ENCODE assay signal across 8 cellular contexts in the genomic region with DNA sequence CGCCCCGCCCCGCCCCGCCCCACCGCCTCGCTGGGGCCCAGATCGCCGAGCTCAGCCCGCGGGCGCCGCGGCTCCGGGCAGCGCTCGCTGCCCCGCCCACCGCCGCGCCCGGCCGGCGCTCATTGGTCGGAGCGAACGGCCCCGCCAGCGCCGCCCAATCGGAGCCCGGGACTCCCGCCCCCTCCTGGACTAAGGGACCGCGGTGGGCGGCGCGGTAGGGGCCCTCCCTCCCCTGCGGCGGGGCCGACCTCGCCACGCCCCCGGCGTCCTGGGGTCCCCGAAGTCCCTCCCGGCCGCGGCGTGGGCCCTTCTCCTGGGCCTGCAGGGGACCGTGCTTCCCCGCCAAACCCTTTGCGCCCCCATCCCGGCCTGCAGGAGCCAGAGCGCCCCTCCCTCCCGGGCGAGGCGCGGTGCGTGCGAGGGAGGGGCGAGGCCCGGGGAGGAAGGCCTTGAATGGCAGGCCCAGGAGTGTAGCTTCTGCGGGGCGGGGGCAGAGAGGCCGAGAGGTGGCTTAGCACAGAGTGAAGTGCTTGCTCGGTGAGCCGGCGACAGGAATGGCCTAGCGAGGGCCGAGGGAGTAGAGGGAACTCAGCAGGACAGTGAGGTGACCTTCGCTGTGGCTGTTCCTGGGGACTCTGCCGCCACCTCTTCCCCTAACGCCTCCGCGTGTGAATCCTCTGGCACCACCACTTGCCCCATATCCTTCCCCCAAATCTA. TPM values are rescaled to one million over a fixed set of nuclear protein-coding genes. Genes with fewer than 3 reads are reported as not detected.
DNase-seq lines count a peak whose midpoint lies in the region; ATAC-seq and TF ChIP-seq lines count a peak whose summit lies in the region.

CAMKK1 (minus strand) TSS at position 51 of the 717 bp plus-strand sequence. CDS start 7,366 bp downstream, outside the sequence.

- TF ChIP-seq CTCF in SK-N-SH (IDR thresholded peaks at IDR 0.05) (no peak), osteocyte (IDR thresholded peaks at IDR 0.05) (no peak), thoracic aorta (IDR thresholded peaks at IDR 0.05) (no peak)

- H3K4me1 Mint-ChIP-seq in osteocyte (ENCODE audit: unreplicated experiment) = peaks cover 52% of the 10 kb centered on the region

- no peak for TF ChIP-seq EP300 in SK-N-SH (IDR thresholded peaks at IDR 0.05; ENCODE audit: borderline replicate concordance in 1 of 2, low read depth in 1 of 2, low read length in 1 of 2)

- H3K4me3 Mint-ChIP-seq in osteocyte (ENCODE audit: unreplicated experiment) = peak within 1 kb of the TSS; percentile 71

- CTCF ChIA-PET in SK-N-SH (lab: Yijun Ruan, JAX) = interaction anchor here (1.0 to 1.7 kb wide), 3 partner anchors 21 to 182 kb away, joined by 3 to 10 read pairs (median 3); partner anchors contain the start of gene NCBP3

- H3K79me2 ChIP-seq in SK-N-SH (ENCODE audit: insufficient read depth) = peaks cover 16% of the 10 kb centered on the region; the same call in 1 of the 2 replicates

- H3K4me3 ChIP-seq in SK-N-SH (ENCODE audit: low read depth in 2 of 2, low read length in 1 of 2) (peak within 1 kb of the TSS; percentile 70 to 74), thoracic aorta (peak within 1 kb of the TSS; percentile 91)

- no peaks in the 10 kb centered on the region for H4K20me1 ChIP-seq in SK-N-SH (ENCODE audit: insufficient read depth)

- intact Hi-C loops in head of caudate nucleus (cut with DNase I) = no loop called here

- ATAC-seq in thoracic aorta (ENCODE audit: insufficient number of reproducible peaks, low FRiP score, low read depth) = peak; percentile 70

- peak within 1 kb of the TSS; percentile 96 for H3K4me2 ChIP-seq in SK-N-SH

- H3K27ac ChIP-seq in SK-N-SH (ENCODE audit: low read depth in 2 of 2, low read length in 1 of 2) = peak within 1 kb of the TSS in 1 of 2 experiments; percentile 72; a peak in 1 of 4 replicates
- peak within 1 kb of the TSS in 1 of 2 donors; percentile 65 for H3K27ac ChIP-seq in thoracic aorta

- 22% methylated on average over 15 of the region's 75 CpGs for WGBS in SK-N-SH (ENCODE audit: low lambda C conversion rate)

- H3K4me1 ChIP-seq in SK-N-SH (ENCODE audit: control insufficient read depth in 1 of 2, insufficient read depth in 2 of 2, low read depth in 1 of 2, low read length in 1 of 2) (peaks cover 9 to 39% of the 10 kb centered on the region in 2 experiments; a peak in 3 of 4 replicates), thoracic aorta (ENCODE audit: control insufficient read depth in 1 of 2, low read depth in 2 of 2) (peaks cover 23 to 63% of the 10 kb centered on the region in 2 donors)

- H3K36me3 ChIP-seq in SK-N-SH (replicated peaks in 1 of 2; ENCODE audit: control insufficient read depth in 1 of 2, insufficient read depth in 2 of 2, low read length in 1 of 2) (no peaks in the 10 kb centered on the region), thoracic aorta (no peaks in the 10 kb centered on the region)

- POLR2A ChIA-PET in SK-N-SH (lab: Yijun Ruan, JAX) = no interaction called here

- H3K27ac Mint-ChIP-seq in osteocyte (ENCODE audit: unreplicated experiment) = no peak within 1 kb of the TSS

- H3K9me3 Mint-ChIP-seq in osteocyte (ENCODE audit: unreplicated experiment) = no peaks in the 10 kb centered on the region

- no peaks in the 10 kb centered on the region for H3K27me3 ChIP-seq in SK-N-SH (ENCODE audit: insufficient read depth)
- no peaks in the 10 kb centered on the region for H3K27me3 ChIP-seq in thoracic aorta (replicated peaks; ENCODE audit: insufficient read depth)

- TF ChIP-seq RAD21 in SK-N-SH (IDR thresholded peaks at IDR 0.05; ENCODE audit: low read length) = no peak

- H3K9me2 ChIP-seq in SK-N-SH = no peaks in the 10 kb centered on the region

- H3K36me3 Mint-ChIP-seq in osteocyte (ENCODE audit: unreplicated experiment) = no peaks in the 10 kb centered on the region

- H2AFZ ChIP-seq in SK-N-SH (ENCODE audit: low read depth) = peak within 1 kb of the TSS; percentile 88

- DNase-seq in GDM1 (lab: John Stamatoyannopoulos, UW) = peak; percentile 89
- peak; percentile 59 for DNase-seq in H4 (ENCODE audit: low spot score)
- DNase-seq in LoVo (ENCODE audit: low spot score) = peak; percentile 94
- peak; percentile 99 for DNase-seq in SK-N-SH
- DNase-seq in activated naive CD4-positive, alpha-beta T cell treated with anti-CD3 and anti-CD28 coated beads, Interleukin-2, amount 50 U/mL, for 16 hours = peak; percentile 90
- peak; percentile 40 to 93 (median 87) for DNase-seq in head of caudate nucleus
- DNase-seq in osteocyte (ENCODE audit: extremely low spot score, unreplicated experiment) = peak; percentile 91
- DNase-seq in thoracic aorta (ENCODE audit: low spot score) = peak; percentile 40

- H3K9me3 ChIP-seq in SK-N-SH = no peaks in the 10 kb centered on the region
- H3K9me3 ChIP-seq in thoracic aorta = no peaks in the 10 kb centered on the region

- peak within 1 kb of the TSS; percentile 69 for H3K9ac ChIP-seq in SK-N-SH

- peaks cover 19% of the 10 kb centered on the region for H3F3A ChIP-seq in SK-N-SH (replicated peaks; ENCODE audit: insufficient read depth)

- no peaks in the 10 kb centered on the region for H3K27me3 Mint-ChIP-seq in osteocyte (ENCODE audit: unreplicated experiment)

TF ChIP-seq in SK-N-SH, 30 proteins besides CTCF, POLR2A, EP300 and RAD21:
- TF ChIP-seq, protein P1, sequence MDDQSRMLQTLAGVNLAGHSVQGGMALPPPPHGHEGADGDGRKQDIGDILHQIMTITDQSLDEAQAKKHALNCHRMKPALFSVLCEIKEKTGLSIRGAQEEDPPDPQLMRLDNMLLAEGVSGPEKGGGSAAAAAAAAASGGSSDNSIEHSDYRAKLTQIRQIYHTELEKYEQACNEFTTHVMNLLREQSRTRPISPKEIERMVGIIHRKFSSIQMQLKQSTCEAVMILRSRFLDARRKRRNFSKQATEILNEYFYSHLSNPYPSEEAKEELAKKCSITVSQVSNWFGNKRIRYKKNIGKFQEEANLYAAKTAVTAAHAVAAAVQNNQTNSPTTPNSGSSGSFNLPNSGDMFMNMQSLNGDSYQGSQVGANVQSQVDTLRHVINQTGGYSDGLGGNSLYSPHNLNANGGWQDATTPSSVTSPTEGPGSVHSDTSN (IDR thresholded peaks at IDR 0.05) = peak; percentile 74
- TF ChIP-seq RCOR1 (IDR thresholded peaks at IDR 0.05; ENCODE audit: low read length) (0 out of 2 replicates have a peak, but pooled peaks have one; percentile 26), POLR2AphosphoS5 (IDR thresholded peaks at IDR 0.05; ENCODE audit: low read depth, low read length) (no peak), NFIC (IDR thresholded peaks at IDR 0.05; ENCODE audit: borderline replicate concordance) (no peak), ELF1 (IDR thresholded peaks at IDR 0.05) (no peak), SIN3A (IDR thresholded peaks at IDR 0.05; ENCODE audit: borderline replicate concordance, low read depth, low read length) (no peak), TCF12 (IDR thresholded peaks at IDR 0.05) (no peak), MAX (IDR thresholded peaks at IDR 0.05; ENCODE audit: low read depth) (no peak)

RNA-seq across cellular contexts. Expression of gene CAMKK1, which starts in this region (rescaled TPM):
- 2.7 and 3.5 TPM in 2 replicates for total RNA-seq in H4 (2014; rRNA removed; shearing (Covaris generic))
- polyA plus RNA-seq in SK-N-SH (2012; rRNA removed) = 6.8 and 8.1 TPM in 2 replicates
- polyA plus RNA-seq in SK-N-SH (2012; cell fraction: cytosol; rRNA removed) = 2.9 and 4.5 TPM in 2 replicates
- polyA plus RNA-seq in SK-N-SH (2012; cell fraction: nucleus; rRNA removed) = 21.8 and 22.5 TPM in 2 replicates
- 1.3 and 1.8 TPM in 2 replicates for total RNA-seq in osteocyte
- total RNA-seq in thoracic aorta = 1 to 10 TPM; 1.8 to 4.7 TPM

Comparison
In these comparisons a context has a peak if more than half of its experiments do, and no peak if none do; other contexts are left out.
1. DNase-seq: peak in every context shown above with its lines; median percentile 99 in SK-N-SH; 94 in LoVo; 91 in osteocyte; 90 in activated naive CD4-positive, alpha-beta T cell treated with anti-CD3 and anti-CD28 coated beads, Interleukin-2, amount 50 U/mL, for 16 hours; 89 in GDM1; 87 in head of caudate nucleus; 59 in H4; 40 in thoracic aorta.